Comparison of ENCODE assay signal across 9 cellular contexts in genomic region chr11:94821439-94821838, GRCh38. TPM values are rescaled to one million over a fixed set of nuclear protein-coding genes. Genes with fewer than 3 reads are reported as not detected.
"Had no signal": no experiment of that assay in that cellular context is flagged by ENCODE, and none has a peak within 500 bp of the region (broad histone marks: within the 10 kb centered on the region; RNA-seq: fewer than 3 reads in every experiment).

No MANE protein-coding gene starts in this region.

- H3K4me1 ChIP-seq: HAP-1 had no signal

- H3K27ac ChIP-seq: GM23248 had no signal

- FAIRE-seq: K562 had no signal

- H3K27ac Mint-ChIP-seq: HFFc6 had no signal

- H3K4me3 ChIP-seq: GM23248, HAP-1, K562 had no signal

- H3K9me3 ChIP-seq: HAP-1 had no signal

- DNase-seq: GM23248, GOT3, H7, HFFc6, IMR-90 had no signal

- H3K4me3 Mint-ChIP-seq: HFFc6 had no signal

- H3K9ac ChIP-seq: GM23248 had no signal

- ATAC-seq: HCT116, K562 had no signal

- H2AFZ ChIP-seq: GM23248 had no signal

RNA-seq across cellular contexts. Expression of gene AMOTL1, which starts 53.3 kb away (rescaled TPM):
- total RNA-seq: HT-29 had no signal
